In genomic region chr2:72024451-72025175, GRCh38 we compare ENCODE assay signal across 22 cellular contexts.
A peak's percentile ranks its signal among the peaks of the same experiment; 100 is the strongest.
DNase-seq lines count a peak whose midpoint lies in the region; ATAC-seq, FAIRE-seq and TF ChIP-seq lines count a peak whose summit lies in the region.
"Had no signal": no experiment of that assay in that cellular context is flagged by ENCODE, and none has a peak within 500 bp of the region (broad histone marks: within the 10 kb centered on the region; RNA-seq: fewer than 3 reads in every experiment).

No MANE protein-coding gene starts in this region.

- no peak for TF ChIP-seq EP300 in K562 (IDR thresholded peaks at IDR 0.05; ENCODE audit: low read length)

- H3K27ac ChIP-seq in K562 (ENCODE audit: extremely low read depth, low read depth, low read length) = no peak overlapping the region
- H3K27ac ChIP-seq: psoas muscle, thoracic aorta had no signal

- TF ChIP-seq RAD21 in K562 (CRISPR knock-in tag; conservative IDR thresholded peaks at IDR 0.05 in 1 of 2, IDR thresholded peaks at IDR 0.05 in 1 of 2) = no peak

- peaks cover 4 to 45% of the 10 kb centered on the region in 2 experiments; a peak in 4 of 5 replicates for H3K27me3 ChIP-seq in K562 (ENCODE audit: control insufficient read depth in 2 of 2, insufficient read depth in 2 of 2, low read length in 2 of 2)

- H3K4me1 Mint-ChIP-seq in CD14-positive monocyte (no peaks in the 10 kb centered on the region), osteocyte (ENCODE audit: unreplicated experiment) (no peaks in the 10 kb centered on the region)
- H3K4me1 Mint-ChIP-seq: brain had no signal

- intact Hi-C loops in CD14-positive monocyte (cut with micrococcal nuclease) (no loop called here), K562 (cut with micrococcal nuclease) (no loop called here)

- no peaks in the 10 kb centered on the region for H3K79me2 ChIP-seq in K562 (ENCODE audit: control insufficient read depth, insufficient read depth, low read length)

- DNase-seq in CD14-positive monocyte (ENCODE audit: low spot score) (peak; percentile 12), HTR-8/SVneo (ENCODE audit: insufficient read length, low spot score) (no peak), K562 (ENCODE audit: extremely low read depth in 1 of 4, low spot score in 3 of 4) (peak in 1 of 4 experiments; percentile 8), osteocyte (ENCODE audit: extremely low spot score, unreplicated experiment) (peak; percentile 76), SKM-1 treated with dmso at 0.1 percent for 144 hours (lab: John Stamatoyannopoulos, UW; ENCODE audit: unreplicated experiment) (no peak), pons (ENCODE audit: low spot score) (no peak)
- DNase-seq in activated CD4-positive, CD25-positive, alpha-beta regulatory T cell treated with anti-CD3 and anti-CD28 coated beads, Interleukin-2, amount 50 U/mL, for 72 hours = no peak
- DNase-seq: activated CD4-positive, alpha-beta T cell treated with anti-CD3 and anti-CD28 coated beads, Interleukin-2, amount 50 U/mL, for 4 hours; dermis blood vessel endothelial cell; foreskin melanocyte; IMR-90; mesenchymal stem cell; NCI-H2029; NCI-H69; psoas muscle; SIG-M5; stimulated activated CD4-positive, alpha-beta T cell treated with anti-CD3 and anti-CD28 coated beads, Interleukin-12 subunit alpha, Interleukin-12 subunit beta, amount 100 ng/mL, for 4 hours; T-helper 1 cell had no signal

- H3K4me3 Mint-ChIP-seq in CD14-positive monocyte = no peak overlapping the region
- no peak overlapping the region for H3K4me3 Mint-ChIP-seq in osteocyte (ENCODE audit: unreplicated experiment)
- H3K4me3 Mint-ChIP-seq: activated T-helper 1 cell treated with anti-CD3 and anti-CD28 coated beads, Interleukin-12 subunit alpha, Interleukin-12 subunit beta, Interleukin-2, Interleukin-4 antibody, amounts not matched to agents 30 ng/mL and 10 ng/mL and 1 ng/mL, durations not matched to agents 14 hours and 24 hours and 36 hours; brain; natural killer cell treated with Interleukin-12 subunit alpha and Interleukin-12 subunit beta and Interleukin-15 and Interleukin-18, amount 100 ng/mL, for 72 hours had no signal

- H3K27ac Mint-ChIP-seq in CD14-positive monocyte (peak overlapping the region in 1 of 7 donors; percentile 41), osteocyte (ENCODE audit: unreplicated experiment) (no peak overlapping the region)
- H3K27ac Mint-ChIP-seq: activated T-helper 1 cell treated with anti-CD3 and anti-CD28 coated beads, Interleukin-12 subunit alpha, Interleukin-12 subunit beta, Interleukin-2, Interleukin-4 antibody, amounts not matched to agents 30 ng/mL and 10 ng/mL and 1 ng/mL, durations not matched to agents 14 hours and 24 hours and 36 hours; brain; natural killer cell treated with Interleukin-12 subunit alpha and Interleukin-12 subunit beta and Interleukin-15 and Interleukin-18, amount 100 ng/mL, for 72 hours had no signal

- no peaks in the 10 kb centered on the region for H3K9me1 ChIP-seq in K562 (ENCODE audit: control insufficient read depth, insufficient read depth, low read length)

- H3K9me3 Mint-ChIP-seq in CD14-positive monocyte = peaks cover 0 to 20% (median 2%) of the 10 kb centered on the region in 7 donors
- no peaks in the 10 kb centered on the region for H3K9me3 Mint-ChIP-seq in osteocyte (ENCODE audit: unreplicated experiment)
- H3K9me3 Mint-ChIP-seq: activated T-helper 1 cell treated with anti-CD3 and anti-CD28 coated beads, Interleukin-12 subunit alpha, Interleukin-12 subunit beta, Interleukin-2, Interleukin-4 antibody, amounts not matched to agents 30 ng/mL and 10 ng/mL and 1 ng/mL, durations not matched to agents 14 hours and 24 hours and 36 hours; natural killer cell treated with Interleukin-12 subunit alpha and Interleukin-12 subunit beta and Interleukin-15 and Interleukin-18, amount 100 ng/mL, for 72 hours had no signal

- no peaks in the 10 kb centered on the region for H3K4me1 ChIP-seq in K562 (replicated peaks in 1 of 2; ENCODE audit: control insufficient read depth in 2 of 2, insufficient read depth in 2 of 2, low read length in 2 of 2)
- H3K4me1 ChIP-seq: psoas muscle had no signal

- no peak overlapping the region for H3K4me2 ChIP-seq in K562 (ENCODE audit: insufficient read depth, low read length)

- BruUV-seq in K562 (replicated peaks; lab: Mats Ljungman, UMichigan) = no TSS peak

- no peak for TF ChIP-seq POLR2A in K562 (conservative IDR thresholded peaks at IDR 0.05)

- FAIRE-seq in HTR-8/SVneo (lab: Jason Lieb, UNC) = peak; percentile 16
- FAIRE-seq in K562 (lab: Jason Lieb, UNC) = no peak

- 0% methylated on average over 15 of the region's 16 CpGs for WGBS in K562 (ENCODE audit: insufficient coverage, low coverage, missing lambda C conversion rate)

- TF ChIP-seq CTCF in CD14-positive monocyte (IDR thresholded peaks at IDR 0.05) (no peak), K562 (IDR thresholded peaks at IDR 0.05 in 2 of 3, conservative IDR thresholded peaks at IDR 0.05 in 1 of 3; ENCODE audit: insufficient read depth in 2 of 3, low read depth in 1 of 3, low read length in 3 of 3) (no peak), osteocyte (IDR thresholded peaks at IDR 0.05) (no peak)

- no peak overlapping the region for H3K9ac ChIP-seq in K562 (ENCODE audit: insufficient read depth in 1 of 2, low read depth in 2 of 2, low read length in 2 of 2)

- H3K36me3 Mint-ChIP-seq in CD14-positive monocyte (no peaks in the 10 kb centered on the region), osteocyte (ENCODE audit: unreplicated experiment) (no peaks in the 10 kb centered on the region)
- H3K36me3 Mint-ChIP-seq: brain; natural killer cell treated with Interleukin-12 subunit alpha and Interleukin-12 subunit beta and Interleukin-15 and Interleukin-18, amount 100 ng/mL, for 72 hours had no signal

- H2AFZ ChIP-seq in K562 (ENCODE audit: low read depth, low read length) = no peak overlapping the region

- H3K27me3 Mint-ChIP-seq in CD14-positive monocyte (ENCODE audit: low read depth in 3 of 3) (peaks cover 0 to 8% (median 3%) of the 10 kb centered on the region in 3 donors), osteocyte (ENCODE audit: unreplicated experiment) (peaks cover 16% of the 10 kb centered on the region)

- ATAC-seq in K562 = no peak
- ATAC-seq: psoas muscle had no signal

- no peaks in the 10 kb centered on the region for H3K9me3 ChIP-seq in K562 (replicated peaks; ENCODE audit: control insufficient read depth, insufficient read depth, low read depth, low read length)
- H3K9me3 ChIP-seq: psoas muscle, thoracic aorta had no signal

- no peaks in the 10 kb centered on the region; the same call in 1 of the 2 replicates for H4K20me1 ChIP-seq in K562 (replicated peaks; ENCODE audit: control insufficient read depth, insufficient read depth, low read length)

- POLR2A ChIA-PET in K562 (lab: Yijun Ruan, JAX) = no interaction called here

- no peak overlapping the region for H3K4me3 ChIP-seq in K562
- H3K4me3 ChIP-seq: psoas muscle, thoracic aorta had no signal

- no peaks in the 10 kb centered on the region for H3K36me3 ChIP-seq in K562 (ENCODE audit: control insufficient read depth, insufficient read depth, low read length)
- H3K36me3 ChIP-seq: thoracic aorta had no signal

- CTCF ChIA-PET in K562 (lab: Yijun Ruan, JAX; ENCODE audit: low intra/inter-chr PET ratio) = no interaction called here

- in situ Hi-C loops in K562 (cut with MboI) = no loop called here

TF ChIP-seq in K562, 482 proteins besides CTCF, POLR2A, EP300 and RAD21:
- TF ChIP-seq NFRKB (IDR thresholded peaks at IDR 0.05; ENCODE audit: low read depth) (no peak), ZSCAN29 (IDR thresholded peaks at IDR 0.05) (no peak), NFIC (IDR thresholded peaks at IDR 0.05) (peak; percentile 80), HEY1 (CRISPR knock-in tag; IDR thresholded peaks at IDR 0.05; ENCODE audit: borderline replicate concordance) (no peak), RBM22 (IDR thresholded peaks at IDR 0.05; ENCODE audit: low read depth, low read length, poor library complexity, severe bottlenecking) (no peak), MTA2 (IDR thresholded peaks at IDR 0.05; ENCODE audit: low read depth) (no peak), RFX7 (CRISPR knock-in tag; IDR thresholded peaks at IDR 0.05) (no peak), ZNF174 (CRISPR knock-in tag; IDR thresholded peaks at IDR 0.05) (no peak), NFIX (CRISPR knock-in tag; IDR thresholded peaks at IDR 0.05; ENCODE audit: low read depth) (0 out of 2 replicates have a peak, but pooled peaks have one; percentile 41)

Comparison
In these comparisons a context has a peak if more than half of its experiments do, and no peak if none do; other contexts are left out.
1. DNase-seq: peak in CD14-positive monocyte (single experiment) and osteocyte (single experiment); none in HTR-8/SVneo (single experiment), SKM-1 treated with dmso at 0.1 percent for 144 hours (single experiment), pons (single experiment) and activated CD4-positive, CD25-positive, alpha-beta regulatory T cell treated with anti-CD3 and anti-CD28 coated beads, Interleukin-2, amount 50 U/mL, for 72 hours (single experiment).